1 cellular context compared by ENCODE assay signal in the genomic region with DNA sequence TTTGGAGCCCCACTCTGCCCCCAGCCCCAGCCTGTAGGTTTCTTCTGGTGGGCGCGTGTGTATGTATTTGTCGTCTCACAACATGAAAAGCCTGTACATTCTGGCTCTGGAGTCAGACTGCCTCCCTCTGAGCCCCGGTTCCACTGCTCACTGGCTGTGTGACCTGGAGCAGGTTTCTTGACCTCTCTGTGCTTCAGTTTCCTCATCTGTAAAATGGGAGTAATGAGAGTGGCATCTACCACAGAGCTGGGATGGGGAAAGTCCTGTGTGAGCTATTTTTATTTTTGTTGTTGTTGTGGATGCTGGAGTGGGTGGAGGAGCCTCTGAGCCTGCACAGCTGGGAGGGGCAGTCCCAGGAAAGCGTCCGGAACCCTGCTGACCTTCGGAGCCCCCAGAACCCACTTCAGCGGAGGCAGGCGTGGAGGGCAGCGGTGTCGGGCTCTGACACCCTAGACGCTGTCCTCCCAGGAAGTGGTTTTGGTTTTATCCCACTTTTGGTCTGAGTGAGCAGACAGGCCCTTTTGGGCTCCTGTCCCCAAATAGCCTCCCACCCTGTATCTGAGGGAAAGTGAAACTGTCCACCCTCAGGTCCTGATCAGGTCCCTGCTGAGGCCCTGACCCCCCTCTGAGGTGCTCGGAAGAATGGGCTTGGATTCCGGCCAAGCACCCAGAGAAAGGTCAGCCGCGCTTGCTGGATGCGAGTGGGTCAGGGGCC.
TF ChIP-seq lines count a peak whose summit lies in the region.

No MANE protein-coding gene starts in this region.

TF ChIP-seq in K562, 482 proteins besides CTCF, POLR2A, EP300 and RAD21 (continued from another document):
- TF ChIP-seq, protein P1, sequence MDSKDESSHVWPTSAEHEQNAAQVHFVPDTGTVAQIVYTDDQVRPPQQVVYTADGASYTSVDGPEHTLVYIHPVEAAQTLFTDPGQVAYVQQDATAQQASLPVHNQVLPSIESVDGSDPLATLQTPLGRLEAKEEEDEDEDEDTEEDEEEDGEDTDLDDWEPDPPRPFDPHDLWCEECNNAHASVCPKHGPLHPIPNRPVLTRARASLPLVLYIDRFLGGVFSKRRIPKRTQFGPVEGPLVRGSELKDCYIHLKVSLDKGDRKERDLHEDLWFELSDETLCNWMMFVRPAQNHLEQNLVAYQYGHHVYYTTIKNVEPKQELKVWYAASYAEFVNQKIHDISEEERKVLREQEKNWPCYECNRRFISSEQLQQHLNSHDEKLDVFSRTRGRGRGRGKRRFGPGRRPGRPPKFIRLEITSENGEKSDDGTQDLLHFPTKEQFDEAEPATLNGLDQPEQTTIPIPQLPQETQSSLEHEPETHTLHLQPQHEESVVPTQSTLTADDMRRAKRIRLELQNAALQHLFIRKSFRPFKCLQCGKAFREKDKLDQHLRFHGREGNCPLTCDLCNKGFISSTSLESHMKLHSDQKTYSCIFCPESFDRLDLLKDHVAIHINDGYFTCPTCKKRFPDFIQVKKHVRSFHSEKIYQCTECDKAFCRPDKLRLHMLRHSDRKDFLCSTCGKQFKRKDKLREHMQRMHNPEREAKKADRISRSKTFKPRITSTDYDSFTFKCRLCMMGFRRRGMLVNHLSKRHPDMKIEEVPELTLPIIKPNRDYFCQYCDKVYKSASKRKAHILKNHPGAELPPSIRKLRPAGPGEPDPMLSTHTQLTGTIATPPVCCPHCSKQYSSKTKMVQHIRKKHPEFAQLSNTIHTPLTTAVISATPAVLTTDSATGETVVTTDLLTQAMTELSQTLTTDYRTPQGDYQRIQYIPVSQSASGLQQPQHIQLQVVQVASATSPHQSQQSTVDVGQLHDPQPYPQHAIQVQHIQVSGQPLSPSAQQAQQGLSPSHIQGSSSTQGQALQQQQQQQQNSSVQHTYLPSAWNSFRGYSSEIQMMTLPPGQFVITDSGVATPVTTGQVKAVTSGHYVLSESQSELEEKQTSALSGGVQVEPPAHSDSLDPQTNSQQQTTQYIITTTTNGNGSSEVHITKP (IDR thresholded peaks at IDR 0.05; ENCODE audit: partially characterized antibody): peak; percentile 30
- TF ChIP-seq E2F3 (CRISPR knock-in tag; IDR thresholded peaks at IDR 0.05) (no peak), HDAC2 (IDR thresholded peaks at IDR 0.05) (peak; percentile 80; the same call in 1 of the 2 replicates), KDM1A (IDR thresholded peaks at IDR 0.05) (peak; percentile 70 to 79; a peak in 3 of 4 replicates), CBX1 (IDR thresholded peaks at IDR 0.05; ENCODE audit: low read depth) (0 out of 2 replicates have a peak, but pooled peaks have one; percentile 30), NFIC (IDR thresholded peaks at IDR 0.05) (peak; percentile 75), CHD4 (IDR thresholded peaks at IDR 0.05; ENCODE audit: insufficient read depth, insufficient replicate concordance, low read depth, low read length, poor library complexity, severe bottlenecking) (peak; percentile 52), ZNF224 (CRISPR knock-in tag; IDR thresholded peaks at IDR 0.05) (no peak), PHF20 (IDR thresholded peaks at IDR 0.05; ENCODE audit: partially characterized antibody) (peak; percentile 21), SOX6 (IDR thresholded peaks at IDR 0.05) (no peak), SMARCA5 (IDR thresholded peaks at IDR 0.05) (peak; percentile 96), ADNP (tag; IDR thresholded peaks at IDR 0.05) (peak; percentile 78), VEZF1 (CRISPR knock-in tag; IDR thresholded peaks at IDR 0.05) (peak; percentile 15; the same call in 1 of the 2 replicates), PTBP1 (IDR thresholded peaks at IDR 0.05; ENCODE audit: low read depth, low read length) (peak; percentile 85), STAG1 (CRISPR knock-in tag; IDR thresholded peaks at IDR 0.05; ENCODE audit: borderline replicate concordance) (no peak)
- TF ChIP-seq, protein P2, sequence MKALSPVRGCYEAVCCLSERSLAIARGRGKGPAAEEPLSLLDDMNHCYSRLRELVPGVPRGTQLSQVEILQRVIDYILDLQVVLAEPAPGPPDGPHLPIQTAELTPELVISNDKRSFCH (CRISPR knock-in tag; IDR thresholded peaks at IDR 0.05): no peak
- TF ChIP-seq, protein P2 (tag; IDR thresholded peaks at IDR 0.05): 0 out of 2 replicates have a peak, but pooled peaks have one; percentile 24
TF ChIP-seq in K562: peak in this region for 19.
